8 cellular contexts compared by ENCODE assay signal in the genomic region with DNA sequence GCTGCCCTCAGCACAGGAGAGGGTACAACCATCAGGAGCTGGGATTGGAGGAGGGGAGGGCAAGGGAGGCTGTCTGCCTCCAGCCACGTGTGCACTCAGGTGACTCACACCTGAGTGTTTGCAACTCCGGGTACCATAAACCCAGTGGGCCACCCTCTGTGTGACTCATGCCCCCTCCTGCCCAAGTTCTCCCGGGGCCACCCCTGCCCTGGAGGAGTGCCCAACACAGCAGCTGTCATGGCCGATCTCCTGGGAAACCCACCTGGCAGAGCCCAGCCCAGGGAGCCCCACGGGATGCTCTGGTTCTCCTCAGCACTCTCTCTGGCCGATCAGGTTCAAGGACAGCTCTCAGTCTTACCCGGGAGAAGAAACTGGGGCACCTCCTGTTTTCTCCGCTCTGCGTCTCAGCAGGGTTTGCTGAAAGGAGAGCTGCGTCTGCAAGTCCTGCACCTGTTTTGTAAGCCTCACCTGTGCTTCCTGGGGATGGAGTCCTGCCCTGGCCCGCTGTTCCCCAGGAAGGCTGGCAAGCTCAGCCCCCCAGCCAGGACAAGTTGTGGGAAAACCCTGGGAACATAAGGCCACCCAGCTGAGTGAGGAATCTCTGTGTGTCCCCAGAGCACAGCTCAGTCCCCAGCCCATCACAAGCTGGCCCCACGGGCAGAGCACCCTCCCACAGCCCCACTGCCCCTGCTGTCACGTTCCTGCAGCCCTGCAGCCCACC. TPM values are rescaled to one million over a fixed set of nuclear protein-coding genes. Genes with fewer than 3 reads are reported as not detected.
DNase-seq lines count a peak whose midpoint lies in the region; ATAC-seq and TF ChIP-seq lines count a peak whose summit lies in the region.

No MANE protein-coding gene starts in this region.

- H3K9me3 ChIP-seq in Peyer's patch: no peaks in the 10 kb centered on the region
- no peaks in the 10 kb centered on the region for H3K9me3 ChIP-seq in esophagus muscularis mucosa
- no peaks in the 10 kb centered on the region for H3K9me3 ChIP-seq in smooth muscle cell (replicated peaks; ENCODE audit: low read depth)
- no peaks in the 10 kb centered on the region for H3K9me3 ChIP-seq in CD8-positive, alpha-beta T cell (ENCODE audit: low read length)

- CTCF ChIA-PET in CD8-positive, alpha-beta T cell (lab: Charles Lee): interaction anchor here (0.6 to 1.7 kb wide), 20 partner anchors 8 to 341 kb away, joined by 3 to 11 read pairs (median 4); no protein-coding TSS in a partner anchor

- POLR2A ChIA-PET in CD8-positive, alpha-beta T cell (lab: Charles Lee): no interaction called here

- no peaks in the 10 kb centered on the region for H3K79me2 ChIP-seq in smooth muscle cell (ENCODE audit: low read depth)

- intact Hi-C loops in esophagus muscularis mucosa (cut with DNase I): loop anchor here (10.0 kb wide), 1 partner anchor 142 kb away; the partner anchor contains the start of gene SCLY
- intact Hi-C loops in CD8-positive, alpha-beta T cell (cut with DNase I, micrococcal nuclease): loop anchor here (1.0 to 10.0 kb wide), 4 partner anchors 44 to 340 kb away; partner anchors contain the start of gene UBE2F (in 1 of the 2)

- peak overlapping the region; percentile 52 to 86 (median 62) for H3K27ac ChIP-seq in Peyer's patch
- peak overlapping the region; percentile 73 to 79 (median 78) for H3K27ac ChIP-seq in esophagus muscularis mucosa (replicated peaks in 1 of 4)
- H3K27ac ChIP-seq in smooth muscle cell (ENCODE audit: low read depth): no peak overlapping the region
- H3K27ac ChIP-seq in CD8-positive, alpha-beta T cell (ENCODE audit: low read depth, low read length): no peak overlapping the region
- H3K27ac ChIP-seq in caudate nucleus (ENCODE audit: low read depth, low read length): no peak overlapping the region

- in situ Hi-C loops in G401 (cut with HindIII; ENCODE audit: low sequenced_read_pairs): no loop called here

- DNase-seq in G401 (ENCODE audit: low spot score) (peak; percentile 33), Peyer's patch (peak in 2 of 3 donors; percentile 85 to 86), esophagus muscularis mucosa (ENCODE audit: extremely low spot score) (no peak), smooth muscle cell (lab: John Stamatoyannopoulos, UW; ENCODE audit: unreplicated experiment) (no peak), caudate nucleus (lab: John Stamatoyannopoulos, UW) (no peak)
- no peak for DNase-seq in CD8-positive, alpha-beta T cell
- no peak for DNase-seq in central memory CD4-positive, alpha-beta T cell

- no peak overlapping the region for H3K4me3 Mint-ChIP-seq in CD8-positive, alpha-beta T cell

- no peaks in the 10 kb centered on the region for H3K9me3 Mint-ChIP-seq in CD8-positive, alpha-beta T cell

- H3K4me1 ChIP-seq in Peyer's patch (peaks cover 0 to 15% (median 0%) of the 10 kb centered on the region in 4 donors), esophagus muscularis mucosa (peaks cover 7 to 26% (median 23%) of the 10 kb centered on the region in 4 donors), smooth muscle cell (ENCODE audit: low read depth) (no peaks in the 10 kb centered on the region)
- peaks cover 5% of the 10 kb centered on the region for H3K4me1 ChIP-seq in CD8-positive, alpha-beta T cell (ENCODE audit: insufficient read depth, low read length)

- peak overlapping the region; percentile 79 for H3K4me2 ChIP-seq in smooth muscle cell

- peak overlapping the region in 3 of 4 donors; percentile 20 to 51 (median 49) for H3K4me3 ChIP-seq in Peyer's patch
- H3K4me3 ChIP-seq in esophagus muscularis mucosa: peak overlapping the region; percentile 43 to 55 (median 48)
- no peak overlapping the region for H3K4me3 ChIP-seq in smooth muscle cell
- H3K4me3 ChIP-seq in CD8-positive, alpha-beta T cell (ENCODE audit: low read depth, low read length): no peak overlapping the region

- 53% methylated on average over 13 of the region's 13 CpGs for WGBS in esophagus muscularis mucosa
- WGBS in smooth muscle cell (ENCODE audit: low lambda C conversion rate): 67% methylated on average over 13 of the region's 13 CpGs

- no peak for ATAC-seq in CD8-positive, alpha-beta T cell
- no peak for ATAC-seq in GM19455 (IDR thresholded peaks at IDR 0.05; ENCODE audit: unreplicated experiment)

- H3K27me3 ChIP-seq in Peyer's patch (no peaks in the 10 kb centered on the region), esophagus muscularis mucosa (no peaks in the 10 kb centered on the region), smooth muscle cell (ENCODE audit: low read depth) (no peaks in the 10 kb centered on the region)
- no peaks in the 10 kb centered on the region for H3K27me3 ChIP-seq in CD8-positive, alpha-beta T cell (ENCODE audit: insufficient read depth, low read length)

- H4K20me1 ChIP-seq in smooth muscle cell (ENCODE audit: low read depth): no peaks in the 10 kb centered on the region

- TF ChIP-seq POLR2A in Peyer's patch (IDR thresholded peaks at IDR 0.05) (no peak), esophagus muscularis mucosa (IDR thresholded peaks at IDR 0.05; ENCODE audit: low read depth) (no peak)

- no peak for TF ChIP-seq CTCF in Peyer's patch (IDR thresholded peaks at IDR 0.05)
- TF ChIP-seq CTCF in esophagus muscularis mucosa (IDR thresholded peaks at IDR 0.05): no peak
- TF ChIP-seq CTCF in smooth muscle cell (IDR thresholded peaks at IDR 0.05; ENCODE audit: borderline replicate concordance, insufficient read depth, poor library complexity, severe bottlenecking): no peak
- TF ChIP-seq CTCF in CD8-positive, alpha-beta T cell (IDR thresholded peaks at IDR 0.05): no peak

- H3K36me3 Mint-ChIP-seq in CD8-positive, alpha-beta T cell: no peaks in the 10 kb centered on the region

- H3K36me3 ChIP-seq in Peyer's patch (no peaks in the 10 kb centered on the region), esophagus muscularis mucosa (peaks cover 0 to 3% (median 0%) of the 10 kb centered on the region in 4 donors), smooth muscle cell (ENCODE audit: low read depth) (no peaks in the 10 kb centered on the region)
- H3K36me3 ChIP-seq in CD8-positive, alpha-beta T cell (ENCODE audit: insufficient read depth, low read length): no peaks in the 10 kb centered on the region

- no peak overlapping the region for H3K27ac Mint-ChIP-seq in CD8-positive, alpha-beta T cell

- H3K4me1 Mint-ChIP-seq in CD8-positive, alpha-beta T cell (ENCODE audit: low read depth): peaks cover 10% of the 10 kb centered on the region

- no peak for TF ChIP-seq EP300 in esophagus muscularis mucosa (IDR thresholded peaks at IDR 0.05)

- H3K9ac ChIP-seq in smooth muscle cell (ENCODE audit: low read depth): no peak overlapping the region

- H3F3A ChIP-seq in smooth muscle cell (ENCODE audit: low read depth): no peaks in the 10 kb centered on the region

- no peaks in the 10 kb centered on the region for H3K27me3 Mint-ChIP-seq in CD8-positive, alpha-beta T cell (ENCODE audit: low read depth)

- no peak overlapping the region for H2AFZ ChIP-seq in smooth muscle cell (ENCODE audit: low read depth)

RNA-seq across cellular contexts. Expression of gene UBE2F, which starts 44.0 kb away (rescaled TPM):
- total RNA-seq in G401 (2014; rRNA removed; shearing (Covaris generic)): 86.4 and 143 TPM in 2 replicates
- total RNA-seq in Peyer's patch: 10 to 100 TPM; 21.5 to 67.7 (median 50.3) TPM
- 100 to 1,000 TPM in 1 of 4 donors, 10 to 100 TPM in 3; 59.0 to 111 (median 78.5) TPM for total RNA-seq in esophagus muscularis mucosa
- total RNA-seq in smooth muscle cell: 52.1 and 94.8 TPM in 2 replicates
- 52.5 and 59.1 TPM in 2 replicates for polyA plus RNA-seq in smooth muscle cell
- 10 to 100 TPM; 16.5 to 18.4 TPM for total RNA-seq in CD8-positive, alpha-beta T cell

Comparison
In these comparisons a context has a peak if more than half of its experiments do, and no peak if none do; other contexts are left out.
1. DNase-seq: peak in G401 (single experiment) and Peyer's patch (2 of 3); none in esophagus muscularis mucosa (single experiment), smooth muscle cell (single experiment), CD8-positive, alpha-beta T cell (0 of 7), caudate nucleus (0 of 61) and central memory CD4-positive, alpha-beta T cell (single experiment).
2. H3K27ac ChIP-seq: peak in Peyer's patch (4 of 4) and esophagus muscularis mucosa (4 of 4); none in smooth muscle cell (single experiment), CD8-positive, alpha-beta T cell (single experiment) and caudate nucleus (single experiment).
3. H3K4me3 ChIP-seq: peak in Peyer's patch (3 of 4) and esophagus muscularis mucosa (4 of 4); none in smooth muscle cell (single experiment) and CD8-positive, alpha-beta T cell (single experiment).